Comparison of ENCODE assay signal across 14 cellular contexts in the genomic region with DNA sequence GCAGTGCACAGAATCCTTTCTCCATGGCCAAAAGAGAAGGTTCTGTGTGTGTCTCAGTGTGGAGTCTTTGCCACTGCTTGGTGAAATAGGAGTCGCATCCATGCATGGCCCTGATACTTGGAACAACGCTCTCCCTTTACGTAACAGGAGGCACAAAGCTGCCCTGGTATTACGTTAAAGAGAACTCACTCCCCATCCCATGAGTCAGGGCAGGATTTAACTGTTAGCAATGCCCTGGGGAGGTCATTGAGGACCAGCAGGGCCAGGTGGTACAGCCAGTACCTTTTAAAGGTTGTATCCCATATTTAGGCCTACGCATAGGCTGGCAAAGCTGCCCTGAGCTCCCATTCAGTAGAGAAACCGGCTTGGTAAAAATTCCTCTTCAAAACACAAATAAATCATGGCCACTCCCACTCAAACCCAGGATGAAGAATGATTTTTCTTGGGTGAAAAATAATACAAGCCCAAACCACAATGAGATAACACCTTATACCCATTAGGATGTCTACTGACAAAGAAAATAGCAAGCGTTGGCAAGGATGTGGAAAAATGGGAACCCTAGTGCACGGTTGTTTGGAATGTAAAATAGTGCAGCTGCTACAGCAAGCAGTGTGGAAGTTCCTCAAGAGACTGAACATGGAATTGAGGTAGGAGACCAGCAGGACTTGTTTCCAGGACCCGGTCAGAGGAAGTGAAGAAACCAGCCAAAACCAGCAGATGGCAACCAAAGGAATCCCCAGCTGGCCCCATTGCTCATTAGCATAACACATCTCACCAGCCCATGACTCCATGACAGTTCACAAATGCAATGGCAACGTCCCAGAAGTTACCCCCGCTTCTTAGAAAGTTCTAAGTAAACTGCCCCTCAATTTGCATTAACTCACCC. TPM values are rescaled to one million over a fixed set of nuclear protein-coding genes. Genes with fewer than 3 reads are reported as not detected.
DNase-seq lines count a peak whose midpoint lies in the region; ATAC-seq and TF ChIP-seq lines count a peak whose summit lies in the region.
"Had no signal": no experiment of that assay in that cellular context is flagged by ENCODE, and none has a peak within 500 bp of the region (broad histone marks: within the 10 kb centered on the region; RNA-seq: fewer than 3 reads in every experiment).

No MANE protein-coding gene starts in this region.

- no peaks in the 10 kb centered on the region for H3K27me3 ChIP-seq in RWPE2 (ENCODE audit: insufficient read depth, poor library complexity, severe bottlenecking)
- H3K27me3 ChIP-seq: colonic mucosa, neutrophil had no signal

- no peaks in the 10 kb centered on the region for H3K36me3 ChIP-seq in RWPE2 (ENCODE audit: low read depth)
- H3K36me3 ChIP-seq: colonic mucosa, neutrophil had no signal

- no peak overlapping the region for H3K27ac Mint-ChIP-seq in stimulated activated effector memory CD8-positive, alpha-beta T cell treated with anti-CD3 and anti-CD28 coated beads, Interleukin-12 subunit alpha, Interleukin-12 subunit beta, amount 100 ng/mL, for 72 hours
- H3K27ac Mint-ChIP-seq: activated naive CD4-positive, alpha-beta T cell treated with anti-CD3 and anti-CD28 coated beads, Interleukin-2, amount 50 U/mL, for 72 hours had no signal

- no peaks in the 10 kb centered on the region for H3K4me1 Mint-ChIP-seq in stimulated activated effector memory CD8-positive, alpha-beta T cell treated with anti-CD3 and anti-CD28 coated beads, Interleukin-12 subunit alpha, Interleukin-12 subunit beta, amount 100 ng/mL, for 72 hours

- H3K4me3 Mint-ChIP-seq in stimulated activated effector memory CD8-positive, alpha-beta T cell treated with anti-CD3 and anti-CD28 coated beads, Interleukin-12 subunit alpha, Interleukin-12 subunit beta, amount 100 ng/mL, for 72 hours, result no peak overlapping the region

- ATAC-seq in left ventricle myocardium superior, result peak; percentile 22
- ATAC-seq in RWPE2 (ENCODE audit: low read depth), result peak; percentile 36; the same call in 1 of the 3 replicates
- ATAC-seq in stimulated activated effector memory CD8-positive, alpha-beta T cell treated with anti-CD3 and anti-CD28 coated beads, Interleukin-12 subunit alpha, Interleukin-12 subunit beta, amount 100 ng/mL, for 72 hours, result no peak
- ATAC-seq in HG03139 (IDR thresholded peaks at IDR 0.05; ENCODE audit: unreplicated experiment), result no peak
- ATAC-seq in HG03135 (IDR thresholded peaks at IDR 0.05; ENCODE audit: unreplicated experiment), result no peak
- ATAC-seq: activated naive CD4-positive, alpha-beta T cell treated with anti-CD3 and anti-CD28 coated beads, Interleukin-2, amount 50 U/mL, for 72 hours had no signal

- H3K4me1 ChIP-seq in RWPE2 (ENCODE audit: insufficient read depth, poor library complexity, severe bottlenecking), result no peaks in the 10 kb centered on the region
- H3K4me1 ChIP-seq: colonic mucosa had no signal

- H3K9me3 Mint-ChIP-seq in stimulated activated effector memory CD8-positive, alpha-beta T cell treated with anti-CD3 and anti-CD28 coated beads, Interleukin-12 subunit alpha, Interleukin-12 subunit beta, amount 100 ng/mL, for 72 hours, result no peaks in the 10 kb centered on the region

- intact Hi-C loops in left ventricle myocardium superior (cut with micrococcal nuclease) (no loop called here), cardiac septum (cut with DNase I) (no loop called here)

- H3K9me3 ChIP-seq in RWPE2 (ENCODE audit: severe bottlenecking), result no peaks in the 10 kb centered on the region
- H3K9me3 ChIP-seq: colonic mucosa, neutrophil had no signal

- H3K36me3 Mint-ChIP-seq in stimulated activated effector memory CD8-positive, alpha-beta T cell treated with anti-CD3 and anti-CD28 coated beads, Interleukin-12 subunit alpha, Interleukin-12 subunit beta, amount 100 ng/mL, for 72 hours, result no peaks in the 10 kb centered on the region

- TF ChIP-seq CTCF in RWPE2 (IDR thresholded peaks at IDR 0.05; ENCODE audit: poor library complexity, severe bottlenecking), result no peak

- H3K4me3 ChIP-seq in RWPE2 (ENCODE audit: severe bottlenecking), result no peak overlapping the region
- H3K4me3 ChIP-seq: colonic mucosa had no signal

- H3K27ac ChIP-seq in RWPE2 (ENCODE audit: poor library complexity, severe bottlenecking), result no peak overlapping the region
- H3K27ac ChIP-seq: colonic mucosa, neutrophil had no signal

- DNase-seq in left ventricle myocardium superior (no peak), cardiac septum (ENCODE audit: low spot score) (no peak), RWPE2 (ENCODE audit: low spot score) (no peak), fibroblast of the conjunctiva (ENCODE audit: low read depth) (peak; percentile 45), NOMO-1 treated with DMSO at 0.1 percent for 48 hours (lab: John Stamatoyannopoulos, UW; ENCODE audit: unreplicated experiment) (no peak)
- DNase-seq in stimulated activated effector memory CD8-positive, alpha-beta T cell treated with anti-CD3 and anti-CD28 coated beads, Interleukin-12 subunit alpha, Interleukin-12 subunit beta, amount 100 ng/mL, for 72 hours (ENCODE audit: low spot score in 2 of 2), result no peak
- DNase-seq: AML-193, colonic mucosa, DND-41, Kasumi-1 had no signal

RNA-seq across cellular contexts. Expression of gene MYLK4, which starts 37.0 kb away (rescaled TPM):
- total RNA-seq in left ventricle myocardium superior, result 2.5 TPM
- 0.51 TPM for total RNA-seq in cardiac septum

RNA-seq across cellular contexts. Expression of gene WRNIP1, which starts 51.5 kb away (rescaled TPM):
- total RNA-seq in left ventricle myocardium superior (45.1 TPM), cardiac septum (35.2 TPM)

Comparison
In these comparisons a context has a peak if more than half of its experiments do, and no peak if none do; other contexts are left out.
1. ATAC-seq: peak in left ventricle myocardium superior (single experiment) and RWPE2 (single experiment); none in stimulated activated effector memory CD8-positive, alpha-beta T cell treated with anti-CD3 and anti-CD28 coated beads, Interleukin-12 subunit alpha, Interleukin-12 subunit beta, amount 100 ng/mL, for 72 hours (single experiment), HG03139 (single experiment) and HG03135 (single experiment).